ENCODE assay signal across 21 cellular contexts in the genomic region with DNA sequence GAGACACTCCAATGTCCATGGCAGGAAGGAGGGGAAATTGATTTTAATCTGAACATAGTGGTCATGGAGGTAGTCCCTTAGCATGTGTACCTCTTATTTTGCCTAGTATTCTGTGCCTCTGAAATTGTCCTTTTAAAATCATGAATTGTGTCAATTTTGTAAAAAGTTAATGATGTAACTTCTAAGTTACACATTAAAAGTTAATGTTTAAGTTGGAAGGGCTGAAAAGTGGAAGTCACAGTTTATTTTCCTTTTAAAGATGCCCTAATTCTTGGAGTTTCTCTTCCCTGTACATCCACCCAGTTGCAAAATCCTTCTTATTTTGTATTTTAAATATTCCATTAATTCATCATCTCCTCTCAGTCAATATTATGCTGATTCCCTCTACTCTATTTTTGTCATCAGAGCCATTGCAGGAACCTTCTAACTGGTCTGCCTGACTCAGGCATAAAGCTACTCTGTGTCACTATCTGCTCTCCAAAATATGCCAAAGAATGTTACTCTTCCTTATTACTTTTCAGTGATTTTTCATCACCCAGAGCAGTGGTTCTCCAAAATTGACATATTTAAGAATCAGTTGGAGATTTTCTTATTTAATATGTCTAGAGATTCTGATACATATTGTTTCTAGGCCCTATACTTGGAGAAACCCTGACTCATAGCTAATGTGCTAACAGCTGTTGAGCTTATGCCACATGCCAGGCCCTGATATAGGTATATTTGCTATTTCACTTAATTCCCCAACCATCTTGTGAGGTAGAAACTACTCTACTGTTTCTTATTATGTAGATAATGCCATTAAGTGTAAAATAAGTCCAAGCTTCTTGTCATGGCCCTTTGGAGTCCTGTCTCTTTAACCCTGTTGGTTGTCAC. TPM values are rescaled to one million over a fixed set of nuclear protein-coding genes. Genes with fewer than 3 reads are reported as not detected.
DNase-seq lines count a peak whose midpoint lies in the region; ATAC-seq and TF ChIP-seq lines count a peak whose summit lies in the region.
"Had no signal": no experiment of that assay in that cellular context is flagged by ENCODE, and none has a peak within 500 bp of the region (broad histone marks: within the 10 kb centered on the region; RNA-seq: fewer than 3 reads in every experiment).

No MANE protein-coding gene starts in this region.

- peaks cover 58% of the 10 kb centered on the region for H3K36me3 ChIP-seq in A673 (ENCODE audit: insufficient read depth, low read length, poor library complexity, severe bottlenecking)
- H3K36me3 ChIP-seq: left ventricle myocardium inferior, SJSA1, upper lobe of left lung had no signal

- H3K27ac ChIP-seq in A673 (ENCODE audit: low read depth, low read length, poor library complexity, severe bottlenecking) (peak overlapping the region; percentile 94), right cardiac atrium (ENCODE audit: low read length) (no peak overlapping the region)
- H3K27ac ChIP-seq: left ventricle myocardium inferior, psoas muscle, SJSA1, upper lobe of left lung had no signal

- H3K4me3 ChIP-seq in A673 (ENCODE audit: low read depth, low read length, poor library complexity, severe bottlenecking) (peak overlapping the region; percentile 17), right cardiac atrium (ENCODE audit: low read length) (no peak overlapping the region)
- H3K4me3 ChIP-seq: left ventricle myocardium inferior, psoas muscle, SJSA1, upper lobe of left lung had no signal

- CTCF ChIA-PET in A673 (lab: Charles Lee), result interaction anchor here (0.8 kb wide), 1 partner anchor 128 kb away, joined by 4 read pairs; no protein-coding TSS in a partner anchor

- TF ChIP-seq CTCF in A673 (conservative IDR thresholded peaks at IDR 0.05; ENCODE audit: low read depth, low read length) (no peak), omental fat pad (IDR thresholded peaks at IDR 0.05) (no peak)

- peaks cover 43% of the 10 kb centered on the region for H3K4me1 ChIP-seq in A673 (ENCODE audit: insufficient read depth, low read length, poor library complexity, severe bottlenecking)
- H3K4me1 ChIP-seq in right cardiac atrium (ENCODE audit: control insufficient read depth, insufficient read depth, low read length), result no peaks in the 10 kb centered on the region
- H3K4me1 ChIP-seq: psoas muscle, SJSA1 had no signal

- DNase-seq in A673 (ENCODE audit: low spot score), result no peak
- DNase-seq in glomerular visceral epithelial cell (ENCODE audit: extremely low spot score), result peak; percentile 12
- no peak for DNase-seq in stimulated activated naive CD8-positive, alpha-beta T cell treated with anti-CD3 and anti-CD28 coated beads, Interleukin-15, amount 100 ng/mL, for 72 hours
- no peak for DNase-seq in SIG-M5 (lab: John Stamatoyannopoulos, UW)
- DNase-seq in right cardiac atrium, result no peak
- no peak for DNase-seq in omental fat pad (ENCODE audit: low spot score)
- DNase-seq: amniotic stem cell; CD8-positive, alpha-beta memory T cell; left ventricle myocardium inferior; naive thymus-derived CD4-positive, alpha-beta T cell; NCI-H1694 treated with DMSO at 0.1 percent for 48 hours; NCI-H446 treated with DMSO at 0.1 percent for 48 hours; psoas muscle; upper lobe of left lung had no signal

- no peak overlapping the region for H3K27ac Mint-ChIP-seq in stimulated activated naive CD8-positive, alpha-beta T cell treated with anti-CD3 and anti-CD28 coated beads, Interleukin-15, amount 100 ng/mL, for 72 hours
- H3K27ac Mint-ChIP-seq: activated T-helper 2 cell treated with anti-CD3 and anti-CD28 coated beads, Interferon-gamma antibody, Interleukin-2, Interleukin-4, amounts not matched to agents 10 μg/mL and 5 μg/mL and 100 μg/mL, durations not matched to agents 14 hours and 24 hours and 36 hours; stimulated activated naive CD8-positive, alpha-beta T cell treated with anti-CD3 and anti-CD28 coated beads, Interleukin-15, Interleukin-2, amounts not matched to agents 100 ng/mL and 50 ng/mL, for 24 hours; T-helper 2 cell treated with Interferon-gamma antibody and Interleukin-4, amounts not matched to agents 5 μg/mL and 100 μg/mL, for 36 hours had no signal

- intact Hi-C loops in A673 (cut with micrococcal nuclease; ENCODE audit: unreplicated experiment) (no loop called here), right cardiac atrium (cut with DNase I) (no loop called here)

- H3K9me3 Mint-ChIP-seq in stimulated activated naive CD8-positive, alpha-beta T cell treated with anti-CD3 and anti-CD28 coated beads, Interleukin-15, amount 100 ng/mL, for 72 hours, result no peaks in the 10 kb centered on the region
- H3K9me3 Mint-ChIP-seq: activated T-helper 2 cell treated with anti-CD3 and anti-CD28 coated beads, Interferon-gamma antibody, Interleukin-2, Interleukin-4, amounts not matched to agents 10 μg/mL and 5 μg/mL and 100 μg/mL, durations not matched to agents 14 hours and 24 hours and 36 hours; CD8-positive, alpha-beta memory T cell; naive thymus-derived CD4-positive, alpha-beta T cell; stimulated activated naive CD8-positive, alpha-beta T cell treated with anti-CD3 and anti-CD28 coated beads, Interleukin-15, Interleukin-2, amounts not matched to agents 100 ng/mL and 50 ng/mL, for 24 hours; T-helper 2 cell treated with Interferon-gamma antibody and Interleukin-4, amounts not matched to agents 5 μg/mL and 100 μg/mL, for 36 hours had no signal

- peak; percentile 64 for ATAC-seq in GM19395 (IDR thresholded peaks at IDR 0.05; ENCODE audit: unreplicated experiment)
- ATAC-seq in HG03135 (IDR thresholded peaks at IDR 0.05; ENCODE audit: unreplicated experiment), result peak; percentile 61
- no peak for ATAC-seq in stimulated activated naive CD8-positive, alpha-beta T cell treated with anti-CD3 and anti-CD28 coated beads, Interleukin-15, amount 100 ng/mL, for 72 hours
- ATAC-seq in right cardiac atrium, result no peak
- no peak for ATAC-seq in omental fat pad (ENCODE audit: low FRiP score)
- ATAC-seq: naive thymus-derived CD4-positive, alpha-beta T cell; psoas muscle had no signal

- no peaks in the 10 kb centered on the region for H3K9me3 ChIP-seq in A673 (ENCODE audit: low read depth, low read length, poor library complexity, severe bottlenecking)
- H3K9me3 ChIP-seq in right cardiac atrium (ENCODE audit: control insufficient read depth, low read length), result no peaks in the 10 kb centered on the region
- H3K9me3 ChIP-seq: left ventricle myocardium inferior, psoas muscle, SJSA1, upper lobe of left lung had no signal

- no peaks in the 10 kb centered on the region for H3K27me3 ChIP-seq in A673 (replicated peaks; ENCODE audit: insufficient read depth, low read depth, low read length, poor library complexity)
- no peaks in the 10 kb centered on the region for H3K27me3 ChIP-seq in right cardiac atrium (ENCODE audit: control insufficient read depth, insufficient read depth)

- POLR2A ChIA-PET in A673 (lab: Charles Lee; ENCODE audit: low non-redundant PET), result no interaction called here

- H3K4me1 Mint-ChIP-seq in stimulated activated naive CD8-positive, alpha-beta T cell treated with anti-CD3 and anti-CD28 coated beads, Interleukin-15, amount 100 ng/mL, for 72 hours, result peaks cover 6% of the 10 kb centered on the region

- H3K4me3 Mint-ChIP-seq in stimulated activated naive CD8-positive, alpha-beta T cell treated with anti-CD3 and anti-CD28 coated beads, Interleukin-15, amount 100 ng/mL, for 72 hours, result no peak overlapping the region
- H3K4me3 Mint-ChIP-seq: CD8-positive, alpha-beta memory T cell; naive thymus-derived CD4-positive, alpha-beta T cell; stimulated activated naive CD8-positive, alpha-beta T cell treated with anti-CD3 and anti-CD28 coated beads, Interleukin-15, Interleukin-2, amounts not matched to agents 100 ng/mL and 50 ng/mL, for 24 hours; T-helper 2 cell treated with Interferon-gamma antibody and Interleukin-4, amounts not matched to agents 5 μg/mL and 100 μg/mL, for 36 hours had no signal

- no TSS peak for BruUV-seq in A673 (replicated peaks; lab: Mats Ljungman, UMichigan)

- no peaks in the 10 kb centered on the region for H3K27me3 Mint-ChIP-seq in stimulated activated naive CD8-positive, alpha-beta T cell treated with anti-CD3 and anti-CD28 coated beads, Interleukin-15, amount 100 ng/mL, for 72 hours
- H3K27me3 Mint-ChIP-seq: CD8-positive, alpha-beta memory T cell; naive thymus-derived CD4-positive, alpha-beta T cell; stimulated activated naive CD8-positive, alpha-beta T cell treated with anti-CD3 and anti-CD28 coated beads, Interleukin-15, Interleukin-2, amounts not matched to agents 100 ng/mL and 50 ng/mL, for 24 hours had no signal

RNA-seq across cellular contexts. Expression of gene HOOK1, which starts 5.1 kb away (rescaled TPM):
- 272 and 293 TPM in 2 replicates for total RNA-seq in A673 (2021)
- total RNA-seq in right cardiac atrium, result 10 to 100 TPM in 2 of 4 donors, 1 to 10 TPM in 2; 7.8 to 12.0 (median 9.8) TPM
- polyA plus RNA-seq in right cardiac atrium, result 3.9 TPM
- 10 to 100 TPM in 1 of 4 donors, 1 to 10 TPM in 2, under 1 TPM in 1; 0.94 to 10.0 (median 2.5) TPM for total RNA-seq in omental fat pad
- total RNA-seq: fibroblast of villous mesenchyme, SJSA1 had no signal

Comparison
In these comparisons a context has a peak if more than half of its experiments do, and no peak if none do; other contexts are left out.
1. ATAC-seq: peak in GM19395 (single experiment) and HG03135 (single experiment); none in stimulated activated naive CD8-positive, alpha-beta T cell treated with anti-CD3 and anti-CD28 coated beads, Interleukin-15, amount 100 ng/mL, for 72 hours (single experiment), right cardiac atrium (0 of 2) and omental fat pad (single experiment).
2. RNA of gene HOOK1, which starts 5.1 kb away (total RNA-seq): 272 to 293 TPM in A673; 7.8 to 12.0 TPM in right cardiac atrium and 0.94 to 10.0 TPM in omental fat pad; every median in the first group is over 10 times any median in the second.